22 cellular contexts compared by ENCODE assay signal in the genomic region with DNA sequence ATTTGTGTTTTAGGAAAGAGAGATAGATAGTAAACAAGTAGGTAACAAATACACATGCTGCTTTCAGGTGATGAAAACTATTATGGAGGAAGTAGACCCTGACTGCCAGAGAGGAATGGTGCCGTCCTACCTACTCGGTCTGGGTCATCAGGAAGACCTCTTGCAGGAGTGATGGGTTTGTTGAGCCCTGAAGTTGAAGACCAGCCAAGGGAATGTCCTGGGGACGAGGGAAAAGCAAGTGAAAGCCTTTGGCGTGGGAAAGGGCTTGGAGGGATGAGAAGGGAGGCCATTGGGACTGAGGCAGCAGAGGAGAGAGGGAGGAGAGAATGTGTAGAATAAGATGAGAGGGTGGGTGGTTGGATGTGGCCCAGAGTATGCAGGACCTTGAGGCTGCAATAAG.
"Had no signal": no experiment of that assay in that cellular context is flagged by ENCODE, and none has a peak within 500 bp of the region (broad histone marks: within the 10 kb centered on the region; RNA-seq: fewer than 3 reads in every experiment).

No MANE protein-coding gene starts in this region.

- H3K4me2 ChIP-seq: SK-N-SH had no signal

- H3K4me3 ChIP-seq: MG63 had no signal

- H3K27ac ChIP-seq: HL-60 had no signal

- H3K9ac ChIP-seq: SK-N-SH had no signal

- H3K36me3 ChIP-seq: MG63 had no signal

- H3K27me3 ChIP-seq: MG63 had no signal

- DNase-seq: Karpas-422, KG1, MG63, NCI-H1092, NCI-H1105 treated with DMSO at 0.1 percent for 48 hours, NCI-H1417 treated with DMSO at 0.1 percent for 48 hours, NCI-H146, NCI-H1694 treated with DMSO at 0.1 percent for 48 hours, NCI-H1930, NCI-H2081, NCI-H2107, NCI-H2227 treated with DMSO at 0.1 percent for 48 hours, NCI-H446, NCI-H510A, NCI-H524 treated with DMSO at 0.1 percent for 48 hours, NCI-H69, NCI-H774, Right ventricle myocardium superior, RPMI8226, SK-N-SH, SW 1271 had no signal
